1 cellular context compared by ENCODE assay signal in the genomic region with DNA sequence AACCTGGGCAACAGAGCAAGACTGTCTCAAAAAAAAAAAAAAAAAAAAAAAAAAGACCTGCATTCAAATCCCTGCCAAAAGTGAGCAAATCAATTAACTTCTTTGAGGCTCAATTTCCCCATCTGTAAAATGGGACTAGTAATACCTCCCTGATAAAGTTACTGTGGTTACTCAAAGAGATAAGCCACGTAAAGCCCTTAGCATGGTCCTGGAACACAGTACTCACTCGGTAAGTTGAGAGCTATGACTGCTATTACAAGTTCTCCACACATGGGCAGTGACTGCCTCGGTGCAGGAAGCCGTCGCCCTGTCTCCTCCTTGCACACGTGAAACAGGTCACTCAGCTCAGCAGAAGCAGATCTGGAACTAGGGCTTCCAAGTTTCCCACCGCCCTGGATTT.
TF ChIP-seq lines count a peak whose summit lies in the region.

No MANE protein-coding gene starts in this region.

TF ChIP-seq in A549, 52 proteins besides CTCF, POLR2A, EP300 and RAD21 (continued from another document):
- no peak for TF ChIP-seq POLR2AphosphoS2 (conservative IDR thresholded peaks at IDR 0.05; ENCODE audit: low read length)
- TF ChIP-seq, protein P1, sequence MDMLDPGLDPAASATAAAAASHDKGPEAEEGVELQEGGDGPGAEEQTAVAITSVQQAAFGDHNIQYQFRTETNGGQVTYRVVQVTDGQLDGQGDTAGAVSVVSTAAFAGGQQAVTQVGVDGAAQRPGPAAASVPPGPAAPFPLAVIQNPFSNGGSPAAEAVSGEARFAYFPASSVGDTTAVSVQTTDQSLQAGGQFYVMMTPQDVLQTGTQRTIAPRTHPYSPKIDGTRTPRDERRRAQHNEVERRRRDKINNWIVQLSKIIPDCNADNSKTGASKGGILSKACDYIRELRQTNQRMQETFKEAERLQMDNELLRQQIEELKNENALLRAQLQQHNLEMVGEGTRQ (IDR thresholded peaks at IDR 0.05): no peak
- TF ChIP-seq, protein P2, sequence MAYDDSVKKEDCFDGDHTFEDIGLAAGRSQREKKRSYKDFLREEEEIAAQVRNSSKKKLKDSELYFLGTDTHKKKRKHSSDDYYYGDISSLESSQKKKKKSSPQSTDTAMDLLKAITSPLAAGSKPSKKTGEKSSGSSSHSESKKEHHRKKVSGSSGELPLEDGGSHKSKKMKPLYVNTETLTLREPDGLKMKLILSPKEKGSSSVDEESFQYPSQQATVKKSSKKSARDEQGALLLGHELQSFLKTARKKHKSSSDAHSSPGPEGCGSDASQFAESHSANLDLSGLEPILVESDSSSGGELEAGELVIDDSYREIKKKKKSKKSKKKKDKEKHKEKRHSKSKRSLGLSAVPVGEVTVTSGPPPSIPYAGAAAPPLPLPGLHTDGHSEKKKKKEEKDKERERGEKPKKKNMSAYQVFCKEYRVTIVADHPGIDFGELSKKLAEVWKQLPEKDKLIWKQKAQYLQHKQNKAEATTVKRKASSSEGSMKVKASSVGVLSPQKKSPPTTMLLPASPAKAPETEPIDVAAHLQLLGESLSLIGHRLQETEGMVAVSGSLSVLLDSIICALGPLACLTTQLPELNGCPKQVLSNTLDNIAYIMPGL (CRISPR knock-in tag; IDR thresholded peaks at IDR 0.05; ENCODE audit: borderline replicate concordance): no peak
- TF ChIP-seq RNF2 (IDR thresholded peaks at IDR 0.05; ENCODE audit: borderline replicate concordance, low read depth): no peak
- TF ChIP-seq, protein P3, sequence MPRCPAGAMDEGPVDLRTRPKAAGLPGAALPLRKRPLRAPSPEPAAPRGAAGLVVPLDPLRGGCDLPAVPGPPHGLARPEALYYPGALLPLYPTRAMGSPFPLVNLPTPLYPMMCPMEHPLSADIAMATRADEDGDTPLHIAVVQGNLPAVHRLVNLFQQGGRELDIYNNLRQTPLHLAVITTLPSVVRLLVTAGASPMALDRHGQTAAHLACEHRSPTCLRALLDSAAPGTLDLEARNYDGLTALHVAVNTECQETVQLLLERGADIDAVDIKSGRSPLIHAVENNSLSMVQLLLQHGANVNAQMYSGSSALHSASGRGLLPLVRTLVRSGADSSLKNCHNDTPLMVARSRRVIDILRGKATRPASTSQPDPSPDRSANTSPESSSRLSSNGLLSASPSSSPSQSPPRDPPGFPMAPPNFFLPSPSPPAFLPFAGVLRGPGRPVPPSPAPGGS (IDR thresholded peaks at IDR 0.05): no peak
- no peak for TF ChIP-seq NFE2L2 (conservative IDR thresholded peaks at IDR 0.05; ENCODE audit: low read length)
- no peak for TF ChIP-seq CEBPB (IDR thresholded peaks at IDR 0.05)
- TF ChIP-seq, protein P4, sequence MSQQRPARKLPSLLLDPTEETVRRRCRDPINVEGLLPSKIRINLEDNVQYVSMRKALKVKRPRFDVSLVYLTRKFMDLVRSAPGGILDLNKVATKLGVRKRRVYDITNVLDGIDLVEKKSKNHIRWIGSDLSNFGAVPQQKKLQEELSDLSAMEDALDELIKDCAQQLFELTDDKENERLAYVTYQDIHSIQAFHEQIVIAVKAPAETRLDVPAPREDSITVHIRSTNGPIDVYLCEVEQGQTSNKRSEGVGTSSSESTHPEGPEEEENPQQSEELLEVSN (IDR thresholded peaks at IDR 0.05; ENCODE audit: borderline replicate concordance, low read depth): no peak
- no peak for TF ChIP-seq BHLHE40 (IDR thresholded peaks at IDR 0.05; ENCODE audit: low read depth, low read length)
- TF ChIP-seq, protein P5, sequence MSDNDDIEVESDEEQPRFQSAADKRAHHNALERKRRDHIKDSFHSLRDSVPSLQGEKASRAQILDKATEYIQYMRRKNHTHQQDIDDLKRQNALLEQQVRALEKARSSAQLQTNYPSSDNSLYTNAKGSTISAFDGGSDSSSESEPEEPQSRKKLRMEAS (IDR thresholded peaks at IDR 0.05): no peak
- no peak for TF ChIP-seq CHD4 (IDR thresholded peaks at IDR 0.05; ENCODE audit: borderline replicate concordance)
- no peak for TF ChIP-seq EHF (CRISPR knock-in tag; IDR thresholded peaks at IDR 0.05)
- no peak for TF ChIP-seq HOXB13 (CRISPR knock-in tag; IDR thresholded peaks at IDR 0.05; ENCODE audit: low read depth)
- no peak for TF ChIP-seq HEYL (CRISPR knock-in tag; IDR thresholded peaks at IDR 0.05)
